21 cellular contexts compared by ENCODE assay signal in the genomic region with DNA sequence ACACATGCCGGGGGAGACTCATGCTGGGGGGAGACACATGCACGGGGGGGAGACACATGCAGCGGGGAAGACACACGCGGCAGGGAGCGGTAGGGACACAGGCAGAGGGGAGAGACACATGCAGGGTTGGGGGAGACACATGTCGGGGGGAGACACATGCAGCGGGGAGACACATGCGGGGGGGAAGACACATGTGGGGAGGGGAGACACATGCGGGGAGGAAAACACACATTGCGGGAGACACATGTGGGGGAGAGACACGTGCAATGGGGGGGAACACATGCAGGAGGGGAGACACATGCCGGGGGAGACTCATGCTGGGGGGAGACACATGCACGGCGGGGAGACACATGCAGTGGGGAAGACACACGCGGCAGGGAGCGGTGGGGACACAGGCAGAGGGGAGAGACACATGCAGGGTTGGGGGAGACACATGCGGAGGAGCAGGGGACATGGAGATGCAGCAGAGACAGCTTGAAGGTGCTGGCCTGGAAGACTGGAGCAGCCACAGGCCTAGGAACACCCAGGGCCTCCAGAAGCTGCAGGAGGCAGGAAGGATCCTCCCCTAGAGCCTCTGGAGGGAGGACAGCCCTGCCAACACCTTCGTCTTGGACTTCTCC. TPM values are rescaled to one million over a fixed set of nuclear protein-coding genes. Genes with fewer than 3 reads are reported as not detected.
A peak's percentile ranks its signal among the peaks of the same experiment; 100 is the strongest.
DNase-seq lines count a peak whose midpoint lies in the region; ATAC-seq, FAIRE-seq and TF ChIP-seq lines count a peak whose summit lies in the region.
"Had no signal": no experiment of that assay in that cellular context is flagged by ENCODE, and none has a peak within 500 bp of the region (broad histone marks: within the 10 kb centered on the region; RNA-seq: fewer than 3 reads in every experiment).

No MANE protein-coding gene starts in this region.

- H4K20me1 ChIP-seq in smooth muscle cell (ENCODE audit: low read depth) = no peaks in the 10 kb centered on the region
- H4K20me1 ChIP-seq: BLaER1 had no signal

- H3K4me3 ChIP-seq in Peyer's patch (no peak overlapping the region), kidney (ENCODE audit: low read length in 2 of 2) (no peak overlapping the region), smooth muscle cell (no peak overlapping the region)
- H3K4me3 ChIP-seq: BLaER1, GM12878, GM23248 had no signal

- H3K27ac ChIP-seq in Peyer's patch = no peak overlapping the region
- H3K27ac ChIP-seq in kidney (ENCODE audit: low read depth in 2 of 2, low read length in 2 of 2) = no peak overlapping the region
- no peak overlapping the region for H3K27ac ChIP-seq in smooth muscle cell (ENCODE audit: low read depth)
- H3K27ac ChIP-seq: BLaER1, GM23248 had no signal

- no peaks in the 10 kb centered on the region for H3F3A ChIP-seq in smooth muscle cell (ENCODE audit: low read depth)

- H3K4me3 Mint-ChIP-seq in activated T-cell treated with anti-CD3 and anti-CD28 coated beads, Interleukin-2, amount 50 U/mL, for 24 hours = no peak overlapping the region
- no peak overlapping the region for H3K4me3 Mint-ChIP-seq in activated T-cell treated with anti-CD3 and anti-CD28 coated beads, Interleukin-2, amount 50 U/mL, for 72 hours
- H3K4me3 Mint-ChIP-seq: CD8-positive, alpha-beta memory T cell had no signal

- H3K36me3 Mint-ChIP-seq in activated T-cell treated with anti-CD3 and anti-CD28 coated beads, Interleukin-2, amount 50 U/mL, for 24 hours (ENCODE audit: low read depth) = no peaks in the 10 kb centered on the region
- H3K36me3 Mint-ChIP-seq in activated T-cell treated with anti-CD3 and anti-CD28 coated beads, Interleukin-2, amount 50 U/mL, for 72 hours (ENCODE audit: insufficient read depth in 2 of 2) = peaks cover 4 to 6% of the 10 kb centered on the region in 2 donors
- H3K36me3 Mint-ChIP-seq: CD8-positive, alpha-beta memory T cell had no signal

- H3K9me3 Mint-ChIP-seq in activated T-cell treated with anti-CD3 and anti-CD28 coated beads, Interleukin-2, amount 50 U/mL, for 24 hours = peaks cover 17% of the 10 kb centered on the region
- H3K9me3 Mint-ChIP-seq in activated T-cell treated with anti-CD3 and anti-CD28 coated beads, Interleukin-2, amount 50 U/mL, for 72 hours = peaks cover 6 to 9% of the 10 kb centered on the region in 2 donors

- no peak overlapping the region for H3K9ac ChIP-seq in kidney (ENCODE audit: low read length in 2 of 2)
- no peak overlapping the region for H3K9ac ChIP-seq in smooth muscle cell (ENCODE audit: low read depth)
- H3K9ac ChIP-seq: BLaER1, GM23248 had no signal

- H2AFZ ChIP-seq in smooth muscle cell (ENCODE audit: low read depth) = no peak overlapping the region
- H2AFZ ChIP-seq: GM23248 had no signal

- H3K79me2 ChIP-seq in smooth muscle cell (ENCODE audit: low read depth) = no peaks in the 10 kb centered on the region

- no peak for FAIRE-seq in kidney (lab: Jason Lieb, UNC)
- FAIRE-seq: D721Med, GM12878, GM18507 had no signal

- no peak for TF ChIP-seq POLR2A in Peyer's patch (IDR thresholded peaks at IDR 0.05)

- peak; percentile 7 for DNase-seq in activated T-cell treated with anti-CD3 and anti-CD28 coated beads, Interleukin-2, amount 50 U/mL, for 24 hours
- DNase-seq in activated T-cell treated with anti-CD3 and anti-CD28 coated beads, Interleukin-2, amount 50 U/mL, for 72 hours = no peak
- DNase-seq in Peyer's patch = peak in 2 of 3 donors; percentile 13 to 16
- peak; percentile 46 for DNase-seq in kidney
- DNase-seq in sciatic nerve (ENCODE audit: low spot score) = peak; percentile 28
- no peak for DNase-seq in HuH-7.5 (ENCODE audit: low spot score)
- no peak for DNase-seq in smooth muscle cell (lab: John Stamatoyannopoulos, UW; ENCODE audit: unreplicated experiment)
- DNase-seq in AG08396 (ENCODE audit: low spot score) = no peak
- DNase-seq: CD8-positive, alpha-beta memory T cell; GDM1; GM23248; KG1; NCI-H1436; NCI-H2029 treated with DMSO at 0.1 percent for 48 hours; NCI-H748 treated with DMSO at 0.1 percent for 48 hours; OCI-M1; RPMI8226 had no signal

- H3K9me3 ChIP-seq in Peyer's patch = peaks cover 0 to 6% (median 3%) of the 10 kb centered on the region in 4 donors
- H3K9me3 ChIP-seq in kidney (ENCODE audit: control insufficient read depth in 1 of 2, low read length in 2 of 2) = peaks cover 0 to 3% of the 10 kb centered on the region in 2 donors
- H3K9me3 ChIP-seq in smooth muscle cell (replicated peaks; ENCODE audit: low read depth) = no peaks in the 10 kb centered on the region

- H3K36me3 ChIP-seq in Peyer's patch (no peaks in the 10 kb centered on the region), kidney (ENCODE audit: control insufficient read depth in 1 of 2, insufficient read depth in 2 of 2, low read length in 2 of 2) (no peaks in the 10 kb centered on the region), smooth muscle cell (ENCODE audit: low read depth) (no peaks in the 10 kb centered on the region)
- H3K36me3 ChIP-seq: BLaER1 had no signal

- no peak overlapping the region for H3K27ac Mint-ChIP-seq in activated T-cell treated with anti-CD3 and anti-CD28 coated beads, Interleukin-2, amount 50 U/mL, for 24 hours
- H3K27ac Mint-ChIP-seq in activated T-cell treated with anti-CD3 and anti-CD28 coated beads, Interleukin-2, amount 50 U/mL, for 72 hours = no peak overlapping the region
- H3K27ac Mint-ChIP-seq: CD8-positive, alpha-beta memory T cell had no signal

- H3K27me3 ChIP-seq in Peyer's patch = no peaks in the 10 kb centered on the region
- H3K27me3 ChIP-seq in smooth muscle cell (ENCODE audit: low read depth) = no peaks in the 10 kb centered on the region

- 91% methylated on average over 7 of the region's 20 CpGs for WGBS in smooth muscle cell (ENCODE audit: low lambda C conversion rate)

- H3K27me3 Mint-ChIP-seq in activated T-cell treated with anti-CD3 and anti-CD28 coated beads, Interleukin-2, amount 50 U/mL, for 24 hours = peaks cover 47% of the 10 kb centered on the region
- H3K27me3 Mint-ChIP-seq in activated T-cell treated with anti-CD3 and anti-CD28 coated beads, Interleukin-2, amount 50 U/mL, for 72 hours (ENCODE audit: low read depth) = peaks cover 41% of the 10 kb centered on the region

- ATAC-seq in activated T-cell treated with anti-CD3 and anti-CD28 coated beads, Interleukin-2, amount 50 U/mL, for 72 hours (replicated peaks in 1 of 2) = no peak
- ATAC-seq in sciatic nerve = no peak
- ATAC-seq: GM12878 had no signal

- no peak for TF ChIP-seq CTCF in Peyer's patch (IDR thresholded peaks at IDR 0.05)
- no peak for TF ChIP-seq CTCF in kidney (IDR thresholded peaks at IDR 0.05; ENCODE audit: borderline replicate concordance, extremely low read depth, insufficient read depth)
- TF ChIP-seq CTCF in smooth muscle cell (IDR thresholded peaks at IDR 0.05; ENCODE audit: borderline replicate concordance, insufficient read depth, poor library complexity, severe bottlenecking) = no peak

- no peaks in the 10 kb centered on the region for H3K4me1 Mint-ChIP-seq in activated T-cell treated with anti-CD3 and anti-CD28 coated beads, Interleukin-2, amount 50 U/mL, for 24 hours (ENCODE audit: low read depth)
- no peaks in the 10 kb centered on the region for H3K4me1 Mint-ChIP-seq in activated T-cell treated with anti-CD3 and anti-CD28 coated beads, Interleukin-2, amount 50 U/mL, for 72 hours (ENCODE audit: low read depth)
- H3K4me1 Mint-ChIP-seq: CD8-positive, alpha-beta memory T cell had no signal

- intact Hi-C loops in kidney (cut with DNase I) (no loop called here), sciatic nerve (cut with DNase I) (no loop called here)

- no peaks in the 10 kb centered on the region for H3K4me1 ChIP-seq in Peyer's patch
- no peaks in the 10 kb centered on the region for H3K4me1 ChIP-seq in kidney (ENCODE audit: control insufficient read depth in 1 of 2, insufficient read depth in 1 of 2, low read depth in 1 of 2, low read length in 2 of 2)
- no peaks in the 10 kb centered on the region for H3K4me1 ChIP-seq in smooth muscle cell (ENCODE audit: low read depth)
- H3K4me1 ChIP-seq: BLaER1 had no signal

- no peak overlapping the region for H3K4me2 ChIP-seq in smooth muscle cell
- H3K4me2 ChIP-seq: BLaER1 had no signal

RNA-seq across cellular contexts. Expression of a gene that starts 20.3 kb away (rescaled TPM):
- under 1 TPM in 1 of 2 donors, not detected in 1; 0.70 TPM for total RNA-seq in activated T-cell treated with anti-CD3 and anti-CD28 coated beads, Interleukin-2, amount 50 U/mL, for 72 hours
- 1 to 10 TPM; 2.5 to 5.8 (median 4.9) TPM for total RNA-seq in Peyer's patch
- 33.7 TPM for total RNA-seq in kidney
- polyA plus RNA-seq in kidney (ENCODE audit: insufficient read depth, low read depth, low replicate concordance) = 2.9 TPM
- total RNA-seq in sciatic nerve = 40.7 TPM
- total RNA-seq in smooth muscle cell = 1.2 and 11.0 TPM in 2 replicates
- polyA plus RNA-seq in smooth muscle cell = 3.7 and 4.5 TPM in 2 replicates
- total RNA-seq: CD8-positive, alpha-beta memory T cell; GM12878 had no signal
- polyA plus RNA-seq: CD8-positive, alpha-beta memory T cell; GM12878 had no signal

Comparison
In these comparisons a context has a peak if more than half of its experiments do, and no peak if none do; other contexts are left out.
1. DNase-seq: peak in activated T-cell treated with anti-CD3 and anti-CD28 coated beads, Interleukin-2, amount 50 U/mL, for 24 hours (single experiment), Peyer's patch (2 of 3), kidney (single experiment) and sciatic nerve (single experiment); none in activated T-cell treated with anti-CD3 and anti-CD28 coated beads, Interleukin-2, amount 50 U/mL, for 72 hours (0 of 2), HuH-7.5 (single experiment), smooth muscle cell (single experiment) and AG08396 (single experiment).